26 cellular contexts compared by ENCODE assay signal in genomic region chr6:116175344-116175743, GRCh38. TPM values are rescaled to one million over a fixed set of nuclear protein-coding genes. Genes with fewer than 3 reads are reported as not detected.
"Had no signal": no experiment of that assay in that cellular context is flagged by ENCODE, and none has a peak within 500 bp of the region (broad histone marks: within the 10 kb centered on the region; RNA-seq: fewer than 3 reads in every experiment).

No MANE protein-coding gene starts in this region.

- DNase-seq: effector CD8-positive, alpha-beta T cell; endodermal cell; foreskin melanocyte; glutamatergic neuron; heart right ventricle; hippocampal formation; left cardiac atrium; left lung; mesenchymal stem cell; mucosa of descending colon; naive B cell; right lobe of liver; small intestine; stimulated activated CD4-positive, alpha-beta T cell treated with anti-CD3 and anti-CD28 coated beads, Interleukin-15, amount 100 ng/mL, for 24 hours; stimulated activated CD4-positive, alpha-beta T cell treated with anti-CD3 and anti-CD28 coated beads, Interleukin-2, amount 100 ng/mL, for 48 hours; stimulated activated naive B cell treated with anti-CD40 and anti-IgM and Interleukin-4, amounts not matched to agents 10 μg/mL and 1 μg/mL and 100 μg/mL, for 72 hours; upper lobe of left lung had no signal

- ATAC-seq: heart right ventricle; left cardiac atrium; left lung; mucosa of descending colon; natural killer cell treated with Interleukin-12 subunit alpha and Interleukin-12 subunit beta and Interleukin-15 and Interleukin-18, amount 100 ng/mL, for 72 hours; right lobe of liver; stimulated activated naive B cell treated with anti-CD40 and anti-IgM and Interleukin-4, amounts not matched to agents 10 μg/mL and 1 μg/mL and 100 μg/mL, for 72 hours had no signal

- H3K4me3 ChIP-seq: esophagus muscularis mucosa, heart right ventricle, left lung, mucosa of descending colon, right lobe of liver, thoracic aorta, tibial nerve, upper lobe of left lung had no signal

RNA-seq across cellular contexts. Expression of gene COL10A1, which starts 49.4 kb away (rescaled TPM):
- total RNA-seq: endodermal cell; esophagus muscularis mucosa; kidney epithelial cell; left cardiac atrium; lung microvascular endothelial cell; mesothelial cell of epicardium; mucosa of descending colon; natural killer cell treated with Interleukin-12 subunit alpha and Interleukin-12 subunit beta and Interleukin-15 and Interleukin-18, amount 100 ng/mL, for 72 hours; neural crest cell; progenitor cell of endocrine pancreas had no signal
